31 cellular contexts compared by ENCODE assay signal in genomic region chr21:31912501-31912900, GRCh38. TPM values are rescaled to one million over a fixed set of nuclear protein-coding genes. Genes with fewer than 3 reads are reported as not detected.
"Had no signal": no experiment of that assay in that cellular context is flagged by ENCODE, and none has a peak within 500 bp of the region (broad histone marks: within the 10 kb centered on the region; RNA-seq: fewer than 3 reads in every experiment).

No MANE protein-coding gene starts in this region.

- DNase-seq: activated CD4-positive, alpha-beta memory T cell treated with anti-CD3 and anti-CD28 coated beads for 36 hours; activated CD4-positive, alpha-beta T cell treated with anti-CD3 and anti-CD28 coated beads, Interleukin-2, amount 10 ng/mL, durations not matched to agents 24 days and 14 days; activated CD4-positive, CD25-positive, alpha-beta regulatory T cell treated with anti-CD3 and anti-CD28 coated beads, Interleukin-2, amount 50 U/mL, for 72 hours; activated gamma-delta T cell treated with Interleukin-2 at 50 U/mL for 16 hours; activated naive CD8-positive, alpha-beta T cell treated with anti-CD3 and anti-CD28 coated beads, Interleukin-2, amount 50 U/mL, for 24 hours; activated T-cell treated with anti-CD3 and anti-CD28 coated beads, Interleukin-2, amount 50 U/mL, for 4 hours; amygdala; cerebellar nuclear complex; dorsolateral prefrontal cortex; effector memory CD8-positive, alpha-beta T cell; heart left ventricle; hypothalamus; immature natural killer cell; nucleus accumbens; pancreas; sigmoid colon; small intestine; stimulated activated CD4-positive, alpha-beta T cell treated with anti-CD3 and anti-CD28 coated beads, Interleukin-4, amount 100 ng/mL, for 24 hours; SW 1271; T1000; uterus had no signal

- H3K9me3 Mint-ChIP-seq: activated CD4-positive, alpha-beta memory T cell treated with anti-CD3 and anti-CD28 coated beads for 36 hours; activated CD4-positive, alpha-beta T cell treated with anti-CD3 and anti-CD28 coated beads, Interleukin-2, amount 10 ng/mL, durations not matched to agents 24 days and 14 days; activated naive CD4-positive, alpha-beta T cell treated with anti-CD3 and anti-CD28 coated beads, Interleukin-2, amount 50 U/mL, for 24 hours; activated naive CD8-positive, alpha-beta T cell treated with anti-CD3 and anti-CD28 coated beads, Interleukin-2, amount 50 U/mL, for 24 hours; activated T-cell treated with anti-CD3 and anti-CD28 coated beads, Interleukin-2, amount 50 U/mL, for 4 hours; activated T-helper 17 cell treated with anti-CD3 and anti-CD28 coated beads, Interleukin-2, amount 50 U/mL, for 72 hours; immature natural killer cell; natural killer cell treated with Interleukin-12 subunit alpha and Interleukin-12 subunit beta and Interleukin-15 and Interleukin-18, amount 100 ng/mL, for 72 hours; stimulated activated effector memory CD8-positive, alpha-beta T cell treated with anti-CD3 and anti-CD28 coated beads, Interleukin-12 subunit alpha, Interleukin-12 subunit beta, amount 100 ng/mL, for 72 hours; stimulated activated naive CD8-positive, alpha-beta T cell treated with anti-CD3 and anti-CD28 coated beads, Interleukin-15, Interleukin-2, amounts not matched to agents 100 ng/mL and 50 ng/mL, for 24 hours; T-helper 1 cell treated with Interleukin-12 subunit alpha and Interleukin-12 subunit beta and Interleukin-4 antibody, amounts not matched to agents 30 μg/mL and 1 μg/mL, for 36 hours had no signal

- H3K36me3 Mint-ChIP-seq: activated CD4-positive, alpha-beta memory T cell treated with anti-CD3 and anti-CD28 coated beads for 36 hours; activated naive CD4-positive, alpha-beta T cell treated with anti-CD3 and anti-CD28 coated beads, Interleukin-2, amount 50 U/mL, for 24 hours; immature natural killer cell; natural killer cell treated with Interleukin-12 subunit alpha and Interleukin-12 subunit beta and Interleukin-15 and Interleukin-18, amount 100 ng/mL, for 72 hours; stimulated activated effector memory CD8-positive, alpha-beta T cell treated with anti-CD3 and anti-CD28 coated beads, Interleukin-12 subunit alpha, Interleukin-12 subunit beta, amount 100 ng/mL, for 72 hours had no signal

- H3K27ac ChIP-seq: coronary artery, dorsolateral prefrontal cortex, heart left ventricle, prostate gland, sigmoid colon, thoracic aorta, uterus had no signal

- H3K36me3 ChIP-seq: heart left ventricle, pancreas, prostate gland, sigmoid colon, thoracic aorta, uterus had no signal

- H3K27me3 ChIP-seq: pancreas, sigmoid colon, uterus had no signal

- H3K27ac Mint-ChIP-seq: activated CD4-positive, alpha-beta memory T cell treated with anti-CD3 and anti-CD28 coated beads for 36 hours; activated CD4-positive, alpha-beta T cell treated with anti-CD3 and anti-CD28 coated beads, Interleukin-2, amount 10 ng/mL, durations not matched to agents 24 days and 14 days; activated naive CD4-positive, alpha-beta T cell treated with anti-CD3 and anti-CD28 coated beads, Interleukin-2, amount 50 U/mL, for 24 hours; activated naive CD8-positive, alpha-beta T cell treated with anti-CD3 and anti-CD28 coated beads, Interleukin-2, amount 50 U/mL, for 24 hours; activated T-helper 17 cell treated with anti-CD3 and anti-CD28 coated beads, Interleukin-2, amount 50 U/mL, for 72 hours; immature natural killer cell; natural killer cell treated with Interleukin-12 subunit alpha and Interleukin-12 subunit beta and Interleukin-15 and Interleukin-18, amount 100 ng/mL, for 72 hours; stimulated activated effector memory CD8-positive, alpha-beta T cell treated with anti-CD3 and anti-CD28 coated beads, Interleukin-12 subunit alpha, Interleukin-12 subunit beta, amount 100 ng/mL, for 72 hours; stimulated activated naive CD8-positive, alpha-beta T cell treated with anti-CD3 and anti-CD28 coated beads, Interleukin-15, Interleukin-2, amounts not matched to agents 100 ng/mL and 50 ng/mL, for 24 hours; T-helper 1 cell treated with Interleukin-12 subunit alpha and Interleukin-12 subunit beta and Interleukin-4 antibody, amounts not matched to agents 30 μg/mL and 1 μg/mL, for 36 hours had no signal

- H3K4me3 ChIP-seq: coronary artery, dorsolateral prefrontal cortex, heart left ventricle, pancreas, prostate gland, sigmoid colon, thoracic aorta, uterus had no signal

- FAIRE-seq: endothelial cell of umbilical vein, pancreas, small intestine had no signal

- H3K4me3 Mint-ChIP-seq: activated CD4-positive, alpha-beta memory T cell treated with anti-CD3 and anti-CD28 coated beads for 36 hours; activated CD4-positive, alpha-beta T cell treated with anti-CD3 and anti-CD28 coated beads, Interleukin-2, amount 10 ng/mL, durations not matched to agents 24 days and 14 days; activated naive CD4-positive, alpha-beta T cell treated with anti-CD3 and anti-CD28 coated beads, Interleukin-2, amount 50 U/mL, for 24 hours; activated naive CD8-positive, alpha-beta T cell treated with anti-CD3 and anti-CD28 coated beads, Interleukin-2, amount 50 U/mL, for 24 hours; activated T-cell treated with anti-CD3 and anti-CD28 coated beads, Interleukin-2, amount 50 U/mL, for 4 hours; activated T-helper 17 cell treated with anti-CD3 and anti-CD28 coated beads, Interleukin-2, amount 50 U/mL, for 72 hours; effector memory CD8-positive, alpha-beta T cell; immature natural killer cell; natural killer cell treated with Interleukin-12 subunit alpha and Interleukin-12 subunit beta and Interleukin-15 and Interleukin-18, amount 100 ng/mL, for 72 hours; stimulated activated effector memory CD8-positive, alpha-beta T cell treated with anti-CD3 and anti-CD28 coated beads, Interleukin-12 subunit alpha, Interleukin-12 subunit beta, amount 100 ng/mL, for 72 hours; stimulated activated naive CD8-positive, alpha-beta T cell treated with anti-CD3 and anti-CD28 coated beads, Interleukin-15, Interleukin-2, amounts not matched to agents 100 ng/mL and 50 ng/mL, for 24 hours; T-helper 1 cell treated with Interleukin-12 subunit alpha and Interleukin-12 subunit beta and Interleukin-4 antibody, amounts not matched to agents 30 μg/mL and 1 μg/mL, for 36 hours had no signal

- ATAC-seq: activated naive CD8-positive, alpha-beta T cell treated with anti-CD3 and anti-CD28 coated beads, Interleukin-2, amount 50 U/mL, for 24 hours; activated T-cell treated with anti-CD3 and anti-CD28 coated beads, Interleukin-2, amount 50 U/mL, for 4 hours; activated T-helper 17 cell treated with anti-CD3 and anti-CD28 coated beads, Interleukin-2, amount 50 U/mL, for 72 hours; effector memory CD8-positive, alpha-beta T cell; pancreas had no signal

- H3K9me3 ChIP-seq: heart left ventricle, pancreas, prostate gland, sigmoid colon, thoracic aorta, uterus had no signal

- H3K4me1 ChIP-seq: prostate gland, uterus had no signal

- H3K4me1 Mint-ChIP-seq: activated CD4-positive, alpha-beta T cell treated with anti-CD3 and anti-CD28 coated beads, Interleukin-2, amount 10 ng/mL, durations not matched to agents 24 days and 14 days; activated naive CD4-positive, alpha-beta T cell treated with anti-CD3 and anti-CD28 coated beads, Interleukin-2, amount 50 U/mL, for 24 hours; activated naive CD8-positive, alpha-beta T cell treated with anti-CD3 and anti-CD28 coated beads, Interleukin-2, amount 50 U/mL, for 24 hours; activated T-helper 17 cell treated with anti-CD3 and anti-CD28 coated beads, Interleukin-2, amount 50 U/mL, for 72 hours; immature natural killer cell; stimulated activated effector memory CD8-positive, alpha-beta T cell treated with anti-CD3 and anti-CD28 coated beads, Interleukin-12 subunit alpha, Interleukin-12 subunit beta, amount 100 ng/mL, for 72 hours had no signal

RNA-seq across cellular contexts. Expression of gene HUNK, which starts 39.7 kb away (rescaled TPM):
- total RNA-seq: endothelial cell of umbilical vein had no signal
- polyA plus RNA-seq: endothelial cell of umbilical vein, immature natural killer cell had no signal
